8 cellular contexts compared by ENCODE assay signal in the genomic region with DNA sequence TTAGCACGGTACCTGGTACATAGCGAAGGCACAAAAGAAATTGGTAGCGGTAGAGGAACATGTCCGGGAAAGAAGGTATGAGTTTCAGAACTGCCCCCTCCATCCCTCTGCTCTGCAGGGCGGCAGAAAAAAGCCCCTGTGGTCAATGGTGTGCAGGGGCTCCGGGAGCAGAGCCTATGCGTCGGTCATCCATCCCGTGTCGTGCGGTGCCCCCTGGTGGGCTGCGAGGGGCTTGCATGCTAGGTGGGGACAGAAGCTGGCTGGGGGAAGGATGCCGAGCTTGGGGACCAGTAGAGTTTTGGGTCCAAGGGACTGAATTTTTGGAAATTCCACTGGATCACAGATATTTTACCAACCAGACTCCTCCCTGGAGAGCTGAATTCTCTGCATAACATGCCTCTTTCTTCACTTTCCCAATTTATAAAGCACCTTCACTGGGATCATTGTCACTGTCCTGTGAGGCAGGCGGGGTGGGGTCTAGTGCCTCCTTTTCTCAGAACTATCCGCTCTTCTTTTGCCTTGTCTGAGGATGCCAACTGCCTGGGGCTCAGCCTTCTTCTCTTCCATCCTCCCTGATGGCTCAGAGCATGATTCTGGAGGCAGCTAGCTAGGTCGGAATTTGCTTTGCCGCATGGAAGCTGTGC.
DNase-seq lines count a peak whose midpoint lies in the region; ATAC-seq and TF ChIP-seq lines count a peak whose summit lies in the region.

No MANE protein-coding gene starts in this region.

- no peaks in the 10 kb centered on the region for H3K9me3 ChIP-seq in liver (ENCODE audit: control insufficient read depth in 4 of 4, low read length in 3 of 4)

- no peaks in the 10 kb centered on the region for H3K27me3 ChIP-seq in liver (ENCODE audit: control insufficient read depth in 4 of 4, insufficient read depth in 4 of 4, low read length in 3 of 4)

- peak; percentile 92 to 95 for TF ChIP-seq RAD21 in liver (IDR thresholded peaks at IDR 0.05)

- H3K27ac ChIP-seq in liver (ENCODE audit: low read depth in 1 of 2, low read length in 2 of 2) = no peak overlapping the region

- TF ChIP-seq CTCF in liver (IDR thresholded peaks at IDR 0.05; ENCODE audit: low read depth, low read length, missing input control) = peak; percentile 83

- peaks cover 4 to 25% (median 21%) of the 10 kb centered on the region in 4 donors for H3K4me1 ChIP-seq in liver (ENCODE audit: control insufficient read depth in 4 of 4, insufficient read depth in 4 of 4, low read length in 3 of 4)

- DNase-seq in NOMO-1 (lab: John Stamatoyannopoulos, UW; ENCODE audit: unreplicated experiment in 2 of 2) (peak; percentile 0 to 26), NOMO-1 treated with dmso at 0.1 percent for 144 hours (lab: John Stamatoyannopoulos, UW; ENCODE audit: unreplicated experiment) (no peak), NCI-H1105 treated with DMSO at 0.1 percent for 48 hours (lab: John Stamatoyannopoulos, UW) (peak; percentile 50), cerebellum (ENCODE audit: low spot score) (peak; percentile 68)
- peak; percentile 28 for DNase-seq in activated CD4-positive, alpha-beta T cell treated with anti-CD3 and anti-CD28 coated beads for 1 hour
- DNase-seq in stimulated activated CD4-positive, alpha-beta T cell treated with anti-CD3 and anti-CD28 coated beads, TNF-alpha, amount 100 ng/mL, for 48 hours (ENCODE audit: low read depth in 3 of 3) = peak; percentile 30 to 58 (median 46)

- H3K4me3 ChIP-seq in liver (ENCODE audit: low read depth in 1 of 3, low read length in 3 of 3) = no peak overlapping the region

- WGBS in liver = 54% methylated on average over 17 of the region's 17 CpGs

- H3K9ac ChIP-seq in liver (ENCODE audit: low read depth in 1 of 2, low read length in 2 of 2) = no peak overlapping the region

- ATAC-seq in GM19467 (IDR thresholded peaks at IDR 0.05; ENCODE audit: unreplicated experiment) = no peak

- peaks cover 0 to 34% (median 25%) of the 10 kb centered on the region in 4 donors for H3K36me3 ChIP-seq in liver (ENCODE audit: control insufficient read depth in 4 of 4, insufficient read depth in 3 of 4, low read depth in 1 of 4, low read length in 3 of 4)

TF ChIP-seq in liver, 16 proteins besides CTCF, POLR2A, EP300 and RAD21:
- TF ChIP-seq FOXA1 (IDR thresholded peaks at IDR 0.05) (no peak), FOXA2 (IDR thresholded peaks at IDR 0.05) (no peak), GABPA (IDR thresholded peaks at IDR 0.05 in 1 of 2, conservative IDR thresholded peaks at IDR 0.05 in 1 of 2) (no peak), YY1 (IDR thresholded peaks at IDR 0.05) (no peak), HNF4A (conservative IDR thresholded peaks at IDR 0.05) (no peak), NR2F2 (IDR thresholded peaks at IDR 0.05) (no peak), EGR1 (IDR thresholded peaks at IDR 0.05; ENCODE audit: low read depth in 2 of 2) (no peak), RXRA (IDR thresholded peaks at IDR 0.05) (no peak), JUND (IDR thresholded peaks at IDR 0.05) (no peak), SP1 (IDR thresholded peaks at IDR 0.05) (no peak), TAF1 (conservative IDR thresholded peaks at IDR 0.05) (no peak), HNF4G (IDR thresholded peaks at IDR 0.05) (no peak)
- TF ChIP-seq, protein P1, sequence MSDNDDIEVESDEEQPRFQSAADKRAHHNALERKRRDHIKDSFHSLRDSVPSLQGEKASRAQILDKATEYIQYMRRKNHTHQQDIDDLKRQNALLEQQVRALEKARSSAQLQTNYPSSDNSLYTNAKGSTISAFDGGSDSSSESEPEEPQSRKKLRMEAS (IDR thresholded peaks at IDR 0.05) = no peak
- TF ChIP-seq, protein P2, sequence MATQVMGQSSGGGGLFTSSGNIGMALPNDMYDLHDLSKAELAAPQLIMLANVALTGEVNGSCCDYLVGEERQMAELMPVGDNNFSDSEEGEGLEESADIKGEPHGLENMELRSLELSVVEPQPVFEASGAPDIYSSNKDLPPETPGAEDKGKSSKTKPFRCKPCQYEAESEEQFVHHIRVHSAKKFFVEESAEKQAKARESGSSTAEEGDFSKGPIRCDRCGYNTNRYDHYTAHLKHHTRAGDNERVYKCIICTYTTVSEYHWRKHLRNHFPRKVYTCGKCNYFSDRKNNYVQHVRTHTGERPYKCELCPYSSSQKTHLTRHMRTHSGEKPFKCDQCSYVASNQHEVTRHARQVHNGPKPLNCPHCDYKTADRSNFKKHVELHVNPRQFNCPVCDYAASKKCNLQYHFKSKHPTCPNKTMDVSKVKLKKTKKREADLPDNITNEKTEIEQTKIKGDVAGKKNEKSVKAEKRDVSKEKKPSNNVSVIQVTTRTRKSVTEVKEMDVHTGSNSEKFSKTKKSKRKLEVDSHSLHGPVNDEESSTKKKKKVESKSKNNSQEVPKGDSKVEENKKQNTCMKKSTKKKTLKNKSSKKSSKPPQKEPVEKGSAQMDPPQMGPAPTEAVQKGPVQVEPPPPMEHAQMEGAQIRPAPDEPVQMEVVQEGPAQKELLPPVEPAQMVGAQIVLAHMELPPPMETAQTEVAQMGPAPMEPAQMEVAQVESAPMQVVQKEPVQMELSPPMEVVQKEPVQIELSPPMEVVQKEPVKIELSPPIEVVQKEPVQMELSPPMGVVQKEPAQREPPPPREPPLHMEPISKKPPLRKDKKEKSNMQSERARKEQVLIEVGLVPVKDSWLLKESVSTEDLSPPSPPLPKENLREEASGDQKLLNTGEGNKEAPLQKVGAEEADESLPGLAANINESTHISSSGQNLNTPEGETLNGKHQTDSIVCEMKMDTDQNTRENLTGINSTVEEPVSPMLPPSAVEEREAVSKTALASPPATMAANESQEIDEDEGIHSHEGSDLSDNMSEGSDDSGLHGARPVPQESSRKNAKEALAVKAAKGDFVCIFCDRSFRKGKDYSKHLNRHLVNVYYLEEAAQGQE (IDR thresholded peaks at IDR 0.05) = no peak
- TF ChIP-seq, protein P3, sequence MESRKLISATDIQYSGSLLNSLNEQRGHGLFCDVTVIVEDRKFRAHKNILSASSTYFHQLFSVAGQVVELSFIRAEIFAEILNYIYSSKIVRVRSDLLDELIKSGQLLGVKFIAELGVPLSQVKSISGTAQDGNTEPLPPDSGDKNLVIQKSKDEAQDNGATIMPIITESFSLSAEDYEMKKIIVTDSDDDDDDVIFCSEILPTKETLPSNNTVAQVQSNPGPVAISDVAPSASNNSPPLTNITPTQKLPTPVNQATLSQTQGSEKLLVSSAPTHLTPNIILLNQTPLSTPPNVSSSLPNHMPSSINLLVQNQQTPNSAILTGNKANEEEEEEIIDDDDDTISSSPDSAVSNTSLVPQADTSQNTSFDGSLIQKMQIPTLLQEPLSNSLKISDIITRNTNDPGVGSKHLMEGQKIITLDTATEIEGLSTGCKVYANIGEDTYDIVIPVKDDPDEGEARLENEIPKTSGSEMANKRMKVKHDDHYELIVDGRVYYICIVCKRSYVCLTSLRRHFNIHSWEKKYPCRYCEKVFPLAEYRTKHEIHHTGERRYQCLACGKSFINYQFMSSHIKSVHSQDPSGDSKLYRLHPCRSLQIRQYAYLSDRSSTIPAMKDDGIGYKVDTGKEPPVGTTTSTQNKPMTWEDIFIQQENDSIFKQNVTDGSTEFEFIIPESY (IDR thresholded peaks at IDR 0.05) = no peak
- TF ChIP-seq, protein P4, sequence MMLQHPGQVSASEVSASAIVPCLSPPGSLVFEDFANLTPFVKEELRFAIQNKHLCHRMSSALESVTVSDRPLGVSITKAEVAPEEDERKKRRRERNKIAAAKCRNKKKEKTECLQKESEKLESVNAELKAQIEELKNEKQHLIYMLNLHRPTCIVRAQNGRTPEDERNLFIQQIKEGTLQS (IDR thresholded peaks at IDR 0.05) = no peak
